ENCODE assay signal across 1 cellular context in genomic region chr5:133966090-133966489, GRCh38.
TF ChIP-seq lines count a peak whose summit lies in the region.

No MANE protein-coding gene starts in this region.

TF ChIP-seq in K562, 482 proteins besides CTCF, POLR2A, EP300 and RAD21:
- TF ChIP-seq ZBTB17 (CRISPR knock-in tag; IDR thresholded peaks at IDR 0.05) = no peak
- no peak for TF ChIP-seq ZNF695 (CRISPR knock-in tag; IDR thresholded peaks at IDR 0.05)
- TF ChIP-seq ZKSCAN1 (IDR thresholded peaks at IDR 0.05; ENCODE audit: low read depth, low read length) = no peak
- TF ChIP-seq GMEB1 (CRISPR knock-in tag; IDR thresholded peaks at IDR 0.05) = no peak
- no peak for TF ChIP-seq MAFG (tag; conservative IDR thresholded peaks at IDR 0.05)
- no peak for TF ChIP-seq CREM (IDR thresholded peaks at IDR 0.05; ENCODE audit: low read depth)
- TF ChIP-seq ZNF316 (IDR thresholded peaks at IDR 0.05) = peak; percentile 65
- no peak for TF ChIP-seq RNF2 (IDR thresholded peaks at IDR 0.05)
- TF ChIP-seq ATF2 (CRISPR knock-in tag; IDR thresholded peaks at IDR 0.05) = no peak
- no peak for TF ChIP-seq ZNF165 (CRISPR knock-in tag; IDR thresholded peaks at IDR 0.05; ENCODE audit: borderline replicate concordance)
- TF ChIP-seq ZNF280B (CRISPR knock-in tag; IDR thresholded peaks at IDR 0.05) = no peak
- no peak for TF ChIP-seq ZBTB9 (CRISPR knock-in tag; IDR thresholded peaks at IDR 0.05)
- no peak for TF ChIP-seq POLR2B (IDR thresholded peaks at IDR 0.05; ENCODE audit: low read depth, partially characterized antibody)
- TF ChIP-seq XRCC4 (IDR thresholded peaks at IDR 0.05; ENCODE audit: extremely low read depth, insufficient read depth, insufficient read length) = no peak
- TF ChIP-seq SMARCC2 (IDR thresholded peaks at IDR 0.05; ENCODE audit: low read depth) = no peak
- no peak for TF ChIP-seq HOMEZ (CRISPR knock-in tag; IDR thresholded peaks at IDR 0.05)
- TF ChIP-seq C11orf30 (IDR thresholded peaks at IDR 0.05; ENCODE audit: low read depth) = peak; percentile 52; the same call in 1 of the 2 replicates
- no peak for TF ChIP-seq PYGO2 (tag; IDR thresholded peaks at IDR 0.05)
